26 cellular contexts compared by ENCODE assay signal in genomic region chr4:184587746-184588145, GRCh38.
"Had no signal": no experiment of that assay in that cellular context is flagged by ENCODE, and none has a peak within 500 bp of the region (broad histone marks: within the 10 kb centered on the region; RNA-seq: fewer than 3 reads in every experiment).

No MANE protein-coding gene starts in this region.

- FAIRE-seq: kidney had no signal

- H3K27ac ChIP-seq: colonic mucosa, epithelial cell of prostate, gastrocnemius medialis, heart left ventricle, hepatocyte, ovary, right atrium auricular region, sigmoid colon, stomach, testis, tibial artery had no signal

- H3K36me3 Mint-ChIP-seq: naive thymus-derived CD8-positive, alpha-beta T cell; stimulated activated effector memory CD8-positive, alpha-beta T cell treated with anti-CD3 and anti-CD28 coated beads, Interleukin-12 subunit alpha, Interleukin-12 subunit beta, amount 100 ng/mL, for 72 hours; type B pancreatic cell had no signal

- H3K4me2 ChIP-seq: hepatocyte had no signal

- H3K27ac Mint-ChIP-seq: dendritic cell treated with granulocyte-macrophage colony-stimulating factor and Interleukin-4, amounts not matched to agents 40 ng/mL and 50 ng/mL, for 4 days; endodermal cell; naive thymus-derived CD8-positive, alpha-beta T cell; nephron progenitor cell; stimulated activated effector memory CD8-positive, alpha-beta T cell treated with anti-CD3 and anti-CD28 coated beads, Interleukin-12 subunit alpha, Interleukin-12 subunit beta, amount 100 ng/mL, for 72 hours; type B pancreatic cell had no signal

- H3K36me3 ChIP-seq: colonic mucosa, gastrocnemius medialis, heart left ventricle, ovary, right atrium auricular region, sigmoid colon, stomach, tibial artery had no signal

- ATAC-seq: esophagus mucosa; gastrocnemius medialis; heart left ventricle; left lobe of liver; naive thymus-derived CD8-positive, alpha-beta T cell; stimulated activated effector memory CD8-positive, alpha-beta T cell treated with anti-CD3 and anti-CD28 coated beads, Interleukin-12 subunit alpha, Interleukin-12 subunit beta, amount 100 ng/mL, for 72 hours had no signal

- H3K27me3 Mint-ChIP-seq: naive thymus-derived CD8-positive, alpha-beta T cell; type B pancreatic cell had no signal

- H2AFZ ChIP-seq: hepatocyte had no signal

- H3K9me3 ChIP-seq: colonic mucosa, gastrocnemius medialis, heart left ventricle, ovary, right atrium auricular region, sigmoid colon, stomach, testis, tibial artery had no signal

- H3K27me3 ChIP-seq: colonic mucosa, heart left ventricle, hepatocyte, ovary, right atrium auricular region, sigmoid colon, stomach, testis, tibial artery had no signal

- H3K4me1 ChIP-seq: colonic mucosa, gastrocnemius medialis, heart left ventricle, right atrium auricular region, sigmoid colon, stomach, testis, tibial artery had no signal

- H3K4me1 Mint-ChIP-seq: endodermal cell had no signal

- DNase-seq: colonic mucosa; effector CD8-positive, alpha-beta T cell; endodermal cell; foreskin fibroblast; gastrocnemius medialis; heart left ventricle; kidney; mesendoderm; naive thymus-derived CD8-positive, alpha-beta T cell; nephron progenitor cell; ovary; sigmoid colon; stimulated activated CD4-positive, alpha-beta T cell treated with anti-CD3 and anti-CD28 coated beads, Interleukin-2, amount 100 ng/mL, for 24 hours; stimulated activated CD4-positive, alpha-beta T cell treated with anti-CD3 and anti-CD28 coated beads, Interleukin-4, amount 100 ng/mL, for 24 hours; stimulated activated naive CD4-positive, alpha-beta T cell treated with Interleukin-2 at 50 U/mL for 16 hours; stomach; testis; tibial artery had no signal

- H3K4me3 Mint-ChIP-seq: dendritic cell treated with granulocyte-macrophage colony-stimulating factor and Interleukin-4, amounts not matched to agents 40 ng/mL and 50 ng/mL, for 4 days; endodermal cell; naive thymus-derived CD8-positive, alpha-beta T cell; nephron progenitor cell; stimulated activated effector memory CD8-positive, alpha-beta T cell treated with anti-CD3 and anti-CD28 coated beads, Interleukin-12 subunit alpha, Interleukin-12 subunit beta, amount 100 ng/mL, for 72 hours; type B pancreatic cell had no signal

- H3K79me2 ChIP-seq: hepatocyte had no signal

- H3K4me3 ChIP-seq: colonic mucosa, gastrocnemius medialis, heart left ventricle, hepatocyte, ovary, right atrium auricular region, sigmoid colon, stomach, testis, tibial artery had no signal
